ENCODE assay signal across 31 cellular contexts in genomic region chr2:48109491-48110204, GRCh38.
DNase-seq lines count a peak whose midpoint lies in the region; ATAC-seq and TF ChIP-seq lines count a peak whose summit lies in the region.
"Had no signal": no experiment of that assay in that cellular context is flagged by ENCODE, and none has a peak within 500 bp of the region (broad histone marks: within the 10 kb centered on the region; RNA-seq: fewer than 3 reads in every experiment).

No MANE protein-coding gene starts in this region.

- no peak overlapping the region for H2BK120ac ChIP-seq in mesenchymal stem cell (ENCODE audit: low read depth, low read length)

- H3K9me3 Mint-ChIP-seq in Caco-2 (ENCODE audit: unreplicated experiment) = no peaks in the 10 kb centered on the region
- H3K9me3 Mint-ChIP-seq: activated CD4-positive, alpha-beta T cell treated with anti-CD3 and anti-CD28 coated beads, Interleukin-2, amount 10 ng/mL, durations not matched to agents 7 days and 5 days; activated naive CD8-positive, alpha-beta T cell treated with anti-CD3 and anti-CD28 coated beads, Interleukin-2, amount 10 ng/mL, durations not matched to agents 7 days and 5 days; neural progenitor cell; stimulated activated naive CD8-positive, alpha-beta T cell treated with anti-CD3 and anti-CD28 coated beads, Interleukin-15, amount 100 ng/mL, for 72 hours had no signal

- H3K14ac ChIP-seq in mesenchymal stem cell (ENCODE audit: low read length in 2 of 2) = no peak overlapping the region

- CTCF ChIA-PET in Caco-2 (lab: Charles Lee) = no interaction called here

- no CpG with 5 or more reads among the region's 4 CpGs for WGBS in mesenchymal stem cell

- H2AFZ ChIP-seq in mesenchymal stem cell (ENCODE audit: low read depth, low read length) = no peak overlapping the region
- H2AFZ ChIP-seq: neural progenitor cell had no signal

- no TSS peak for BruUV-seq in Caco-2 (replicated peaks; lab: Mats Ljungman, UMichigan)

- H3K27ac ChIP-seq in RWPE2 (ENCODE audit: poor library complexity, severe bottlenecking) = peak overlapping the region; percentile 96
- H3K27ac ChIP-seq in mesenchymal stem cell (ENCODE audit: low read length, poor library complexity, severe bottlenecking) = no peak overlapping the region
- H3K27ac ChIP-seq: colonic mucosa, neural progenitor cell, pancreas, sigmoid colon, thoracic aorta, vagina had no signal

- H3K9me3 ChIP-seq in Caco-2 (no peaks in the 10 kb centered on the region), RWPE2 (ENCODE audit: severe bottlenecking) (no peaks in the 10 kb centered on the region), mesenchymal stem cell (ENCODE audit: control insufficient read depth, low read length) (no peaks in the 10 kb centered on the region)
- H3K9me3 ChIP-seq: ascending aorta, colonic mucosa, HAP-1, left lung, pancreas, sigmoid colon, thoracic aorta, vagina had no signal

- no peak overlapping the region for H2AK5ac ChIP-seq in mesenchymal stem cell (ENCODE audit: low read length, severe bottlenecking)

- peak overlapping the region; percentile 72 for H3K27ac Mint-ChIP-seq in Caco-2 (ENCODE audit: unreplicated experiment)
- H3K27ac Mint-ChIP-seq: activated CD4-positive, alpha-beta T cell treated with anti-CD3 and anti-CD28 coated beads, Interleukin-2, amount 10 ng/mL, durations not matched to agents 7 days and 5 days; activated naive CD8-positive, alpha-beta T cell treated with anti-CD3 and anti-CD28 coated beads, Interleukin-2, amount 10 ng/mL, durations not matched to agents 7 days and 5 days; neural progenitor cell; stimulated activated naive CD8-positive, alpha-beta T cell treated with anti-CD3 and anti-CD28 coated beads, Interleukin-15, amount 100 ng/mL, for 72 hours had no signal

- DNase-seq in Caco-2 (peak in 1 of 2 experiments; percentile 7), KBM-7 (peak; percentile 40), RWPE2 (ENCODE audit: low spot score) (no peak), mesenchymal stem cell (no peak), COR-L47 (lab: John Stamatoyannopoulos, UW) (no peak), posterior cingulate gyrus (no peak)
- DNase-seq in activated naive CD4-positive, alpha-beta T cell treated with Interleukin-2 at 50 U/mL for 16 hours = no peak
- DNase-seq: activated CD4-positive, alpha-beta T cell treated with anti-CD3 and anti-CD28 coated beads, Interleukin-2, amount 10 ng/mL, durations not matched to agents 7 days and 5 days; activated effector memory CD4-positive, alpha-beta T cell treated with Interleukin-2 at 50 U/mL for 16 hours; activated naive CD8-positive, alpha-beta T cell treated with anti-CD3 and anti-CD28 coated beads, Interleukin-2, amount 10 ng/mL, durations not matched to agents 7 days and 5 days; activated T-cell treated with anti-CD3 and anti-CD28 coated beads, Interleukin-2, amount 50 U/mL, for 1 hour; colonic mucosa; effector CD8-positive, alpha-beta T cell; erythroblast; islet precursor cell; left lung; NCI-H1930; NCI-H2171 treated with DMSO at 0.1 percent for 48 hours; NCI-H510A; pancreas; sigmoid colon; stimulated activated CD4-positive, alpha-beta T cell treated with anti-CD3 and anti-CD28 coated beads, Interleukin-12 subunit alpha, Interleukin-12 subunit beta, amount 100 ng/mL, for 4 hours; stimulated activated CD4-positive, alpha-beta T cell treated with anti-CD3 and anti-CD28 coated beads, Interleukin-2, amount 100 ng/mL, for 48 hours; stimulated activated naive CD8-positive, alpha-beta T cell treated with anti-CD3 and anti-CD28 coated beads, Interleukin-15, amount 100 ng/mL, for 72 hours; T-helper 9 cell had no signal

- H3K9ac ChIP-seq in mesenchymal stem cell (ENCODE audit: low read length) = peak overlapping the region; percentile 95
- H3K9ac ChIP-seq: neural progenitor cell had no signal

- TF ChIP-seq CTCF in Caco-2 (IDR thresholded peaks at IDR 0.05; ENCODE audit: insufficient read depth in 1 of 2, low read depth in 1 of 2, low read length in 1 of 2, severe bottlenecking in 1 of 2, unreplicated experiment in 1 of 2) (no peak), RWPE2 (IDR thresholded peaks at IDR 0.05; ENCODE audit: poor library complexity, severe bottlenecking) (no peak)

- H3K4me2 ChIP-seq in mesenchymal stem cell (ENCODE audit: low read length, poor library complexity, severe bottlenecking) = no peak overlapping the region
- H3K4me2 ChIP-seq: neural progenitor cell had no signal

- H3K4me1 Mint-ChIP-seq in Caco-2 (ENCODE audit: low read depth, unreplicated experiment) = peaks cover 23% of the 10 kb centered on the region

- in situ Hi-C loops in KBM-7 (cut with MboI; ENCODE audit: low pct_unique_long_range_greater_than_20kb, low sequenced_read_pairs) = no loop called here

- H3K4me3 ChIP-seq in Caco-2 (ENCODE audit: low read depth, low read length) (no peak overlapping the region), RWPE2 (ENCODE audit: severe bottlenecking) (no peak overlapping the region), mesenchymal stem cell (ENCODE audit: insufficient read depth in 1 of 2, low read depth in 1 of 2, low read length in 2 of 2) (no peak overlapping the region)
- H3K4me3 ChIP-seq: ascending aorta, colonic mucosa, HAP-1, left lung, neural progenitor cell, pancreas, sigmoid colon, thoracic aorta, vagina had no signal

- H3K23ac ChIP-seq in mesenchymal stem cell (ENCODE audit: low read length in 2 of 2) = no peak overlapping the region

- no peaks in the 10 kb centered on the region for H3K36me3 Mint-ChIP-seq in Caco-2 (ENCODE audit: insufficient read depth, unreplicated experiment)
- H3K36me3 Mint-ChIP-seq: activated naive CD8-positive, alpha-beta T cell treated with anti-CD3 and anti-CD28 coated beads, Interleukin-2, amount 10 ng/mL, durations not matched to agents 7 days and 5 days; neural progenitor cell had no signal

- no peak for ATAC-seq in RWPE2 (ENCODE audit: low read depth)
- ATAC-seq: left lung; pancreas; Right ventricle myocardium inferior; stimulated activated naive CD8-positive, alpha-beta T cell treated with anti-CD3 and anti-CD28 coated beads, Interleukin-15, amount 100 ng/mL, for 72 hours had no signal

- no peak overlapping the region for H2BK15ac ChIP-seq in mesenchymal stem cell (ENCODE audit: low read depth, poor library complexity, severe bottlenecking)

- H3K27me3 Mint-ChIP-seq in Caco-2 (ENCODE audit: insufficient read depth, unreplicated experiment) = no peaks in the 10 kb centered on the region
- H3K27me3 Mint-ChIP-seq: activated naive CD8-positive, alpha-beta T cell treated with anti-CD3 and anti-CD28 coated beads, Interleukin-2, amount 10 ng/mL, durations not matched to agents 7 days and 5 days; stimulated activated naive CD8-positive, alpha-beta T cell treated with anti-CD3 and anti-CD28 coated beads, Interleukin-15, amount 100 ng/mL, for 72 hours had no signal

- POLR2A ChIA-PET in Caco-2 (lab: Charles Lee) = interaction anchor here (0.6 to 0.7 kb wide), 2 partner anchors 29 to 305 kb away, joined by 3 to 12 read pairs; no protein-coding TSS in a partner anchor

- H2BK12ac ChIP-seq in mesenchymal stem cell (ENCODE audit: low read length in 2 of 2) = no peak overlapping the region

- no peaks in the 10 kb centered on the region for H3K27me3 ChIP-seq in Caco-2 (replicated peaks; ENCODE audit: control insufficient read depth, insufficient read depth, low read length)
- H3K27me3 ChIP-seq in RWPE2 (ENCODE audit: insufficient read depth, poor library complexity, severe bottlenecking) = no peaks in the 10 kb centered on the region
- H3K27me3 ChIP-seq in mesenchymal stem cell (ENCODE audit: control insufficient read depth in 1 of 2, insufficient read depth in 1 of 2, low read length in 2 of 2) = no peaks in the 10 kb centered on the region
- H3K27me3 ChIP-seq: ascending aorta, colonic mucosa, left lung, neural progenitor cell, pancreas, sigmoid colon, vagina had no signal

- H3K79me1 ChIP-seq in mesenchymal stem cell (replicated peaks; ENCODE audit: low read length, poor library complexity, severe bottlenecking) = no peaks in the 10 kb centered on the region

- no peak overlapping the region for H3K4ac ChIP-seq in mesenchymal stem cell (ENCODE audit: low read depth in 1 of 2, low read length in 2 of 2)

- no peak overlapping the region for H3K4me3 Mint-ChIP-seq in Caco-2 (ENCODE audit: unreplicated experiment)
- H3K4me3 Mint-ChIP-seq: activated naive CD8-positive, alpha-beta T cell treated with anti-CD3 and anti-CD28 coated beads, Interleukin-2, amount 10 ng/mL, durations not matched to agents 7 days and 5 days; neural progenitor cell; stimulated activated naive CD8-positive, alpha-beta T cell treated with anti-CD3 and anti-CD28 coated beads, Interleukin-15, amount 100 ng/mL, for 72 hours had no signal

- H2BK5ac ChIP-seq in mesenchymal stem cell (ENCODE audit: low read depth, low read length, poor library complexity, severe bottlenecking) = no peak overlapping the region

- no peak overlapping the region for H4K8ac ChIP-seq in mesenchymal stem cell (ENCODE audit: low read length)

- H3K36me3 ChIP-seq in Caco-2 (ENCODE audit: control insufficient read depth, insufficient read depth, low read length) (no peaks in the 10 kb centered on the region), RWPE2 (ENCODE audit: low read depth) (no peaks in the 10 kb centered on the region), mesenchymal stem cell (ENCODE audit: control insufficient read depth in 1 of 2, insufficient read depth in 2 of 2, low read depth in 1 of 2, low read length in 2 of 2) (no peaks in the 10 kb centered on the region)
- H3K36me3 ChIP-seq: ascending aorta, colonic mucosa, HAP-1, left lung, neural progenitor cell, pancreas, sigmoid colon, thoracic aorta, vagina had no signal

- H3K4me1 ChIP-seq in Caco-2 (peaks cover 64% of the 10 kb centered on the region), RWPE2 (ENCODE audit: insufficient read depth, poor library complexity, severe bottlenecking) (peaks cover 47% of the 10 kb centered on the region), mesenchymal stem cell (ENCODE audit: control insufficient read depth, insufficient read depth, low read depth, low read length) (peaks cover 14% of the 10 kb centered on the region)
- H3K4me1 ChIP-seq: colonic mucosa had no signal

- intact Hi-C loops in Caco-2 (cut with micrococcal nuclease; ENCODE audit: unreplicated experiment) (loop anchor here (5.0 to 10.0 kb wide), 2 partner anchors 297 to 325 kb away; partner anchors contain the start of gene MSH6), posterior cingulate gyrus (cut with DNase I) (loop anchor here (5.0 kb wide), 1 partner anchor 327 kb away; the partner anchor contains the start of gene MSH6)

- no peak overlapping the region for H4K91ac ChIP-seq in mesenchymal stem cell (ENCODE audit: low read length)

- H3K18ac ChIP-seq in mesenchymal stem cell (ENCODE audit: low read depth in 1 of 2, low read length in 2 of 2) = no peak overlapping the region
